ENCODE assay signal across 8 cellular contexts in the genomic region with DNA sequence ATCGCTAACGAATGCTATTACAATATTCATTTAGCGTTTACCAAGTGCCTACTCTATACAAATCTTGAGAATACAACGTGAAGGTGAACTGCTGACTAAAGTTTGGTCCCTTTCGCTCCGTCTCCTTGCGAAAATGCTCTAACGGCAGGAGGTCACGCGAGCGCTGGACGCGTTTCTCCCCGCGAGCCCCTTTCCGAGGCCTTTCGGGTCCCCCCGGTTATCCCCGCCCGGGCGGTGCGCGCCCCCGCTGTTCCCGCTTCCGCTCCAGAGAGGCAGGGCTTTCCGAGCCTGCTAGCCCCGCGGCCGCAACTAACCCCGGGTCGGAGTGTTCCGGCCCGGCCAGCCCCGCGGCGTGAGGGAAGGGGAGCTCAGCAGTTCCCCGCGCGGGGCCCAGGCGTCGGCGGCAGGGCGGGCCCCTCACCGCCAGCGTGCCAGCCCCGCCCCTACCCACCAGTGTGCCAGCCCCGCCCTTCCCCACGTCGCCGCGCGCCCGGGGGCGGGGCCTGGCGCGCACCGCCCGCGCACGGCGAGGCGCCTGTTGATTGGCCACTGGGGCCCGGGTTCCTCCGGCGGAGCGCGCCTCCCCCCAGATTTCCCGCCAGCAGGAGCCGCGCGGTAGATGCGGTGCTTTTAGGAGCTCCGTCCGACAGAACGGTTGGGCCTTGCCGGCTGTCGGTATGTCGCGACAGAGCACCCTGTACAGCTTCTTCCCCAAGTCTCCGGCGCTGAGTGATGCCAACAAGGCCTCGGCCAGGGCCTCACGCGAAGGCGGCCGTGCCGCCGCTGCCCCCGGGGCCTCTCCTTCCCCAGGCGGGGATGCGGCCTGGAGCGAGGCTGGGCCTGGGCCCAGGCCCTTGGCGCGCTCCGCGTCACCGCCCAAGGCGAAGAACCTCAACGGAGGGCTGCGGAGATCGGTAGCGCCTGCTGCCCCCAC. TPM values are rescaled to one million over a fixed set of nuclear protein-coding genes. Genes with fewer than 3 reads are reported as not detected.
DNase-seq lines count a peak whose midpoint lies in the region; ATAC-seq, FAIRE-seq and TF ChIP-seq lines count a peak whose summit lies in the region.

A gene with protein sequence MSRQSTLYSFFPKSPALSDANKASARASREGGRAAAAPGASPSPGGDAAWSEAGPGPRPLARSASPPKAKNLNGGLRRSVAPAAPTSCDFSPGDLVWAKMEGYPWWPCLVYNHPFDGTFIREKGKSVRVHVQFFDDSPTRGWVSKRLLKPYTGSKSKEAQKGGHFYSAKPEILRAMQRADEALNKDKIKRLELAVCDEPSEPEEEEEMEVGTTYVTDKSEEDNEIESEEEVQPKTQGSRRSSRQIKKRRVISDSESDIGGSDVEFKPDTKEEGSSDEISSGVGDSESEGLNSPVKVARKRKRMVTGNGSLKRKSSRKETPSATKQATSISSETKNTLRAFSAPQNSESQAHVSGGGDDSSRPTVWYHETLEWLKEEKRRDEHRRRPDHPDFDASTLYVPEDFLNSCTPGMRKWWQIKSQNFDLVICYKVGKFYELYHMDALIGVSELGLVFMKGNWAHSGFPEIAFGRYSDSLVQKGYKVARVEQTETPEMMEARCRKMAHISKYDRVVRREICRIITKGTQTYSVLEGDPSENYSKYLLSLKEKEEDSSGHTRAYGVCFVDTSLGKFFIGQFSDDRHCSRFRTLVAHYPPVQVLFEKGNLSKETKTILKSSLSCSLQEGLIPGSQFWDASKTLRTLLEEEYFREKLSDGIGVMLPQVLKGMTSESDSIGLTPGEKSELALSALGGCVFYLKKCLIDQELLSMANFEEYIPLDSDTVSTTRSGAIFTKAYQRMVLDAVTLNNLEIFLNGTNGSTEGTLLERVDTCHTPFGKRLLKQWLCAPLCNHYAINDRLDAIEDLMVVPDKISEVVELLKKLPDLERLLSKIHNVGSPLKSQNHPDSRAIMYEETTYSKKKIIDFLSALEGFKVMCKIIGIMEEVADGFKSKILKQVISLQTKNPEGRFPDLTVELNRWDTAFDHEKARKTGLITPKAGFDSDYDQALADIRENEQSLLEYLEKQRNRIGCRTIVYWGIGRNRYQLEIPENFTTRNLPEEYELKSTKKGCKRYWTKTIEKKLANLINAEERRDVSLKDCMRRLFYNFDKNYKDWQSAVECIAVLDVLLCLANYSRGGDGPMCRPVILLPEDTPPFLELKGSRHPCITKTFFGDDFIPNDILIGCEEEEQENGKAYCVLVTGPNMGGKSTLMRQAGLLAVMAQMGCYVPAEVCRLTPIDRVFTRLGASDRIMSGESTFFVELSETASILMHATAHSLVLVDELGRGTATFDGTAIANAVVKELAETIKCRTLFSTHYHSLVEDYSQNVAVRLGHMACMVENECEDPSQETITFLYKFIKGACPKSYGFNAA (N-terminal part only) (plus strand): TSS at position 589 of the 934 bp plus-strand sequence. CDS start 89 bp downstream, at position 678.

- H3K36me3 ChIP-seq in KMS-11 (ENCODE audit: insufficient read depth) (no peaks in the 10 kb centered on the region), esophagus squamous epithelium (no peaks in the 10 kb centered on the region)

- peaks cover 35% of the 10 kb centered on the region for H4K20me1 ChIP-seq in KMS-11 (ENCODE audit: insufficient read depth)

- peak within 1 kb of the TSS; percentile 91 for H3K9ac ChIP-seq in KMS-11

- H3K4me3 ChIP-seq in KMS-11 (IDR thresholded peaks at IDR 0.05; ENCODE audit: insufficient read depth, low read depth, low read length) (peak within 1 kb of the TSS; percentile 90), esophagus squamous epithelium (peak within 1 kb of the TSS; percentile 71 to 93 (median 84))

- WGBS in esophagus squamous epithelium, 2 donors = 0% methylated on average over 16 to 18 of the region's 103 CpGs

- no peaks in the 10 kb centered on the region for H3K9me3 Mint-ChIP-seq in naive B cell
- no peaks in the 10 kb centered on the region for H3K9me3 Mint-ChIP-seq in stimulated activated memory B cell treated with anti-CD40 and anti-IgM and Interleukin-4, amounts not matched to agents 10 μg/mL and 1 μg/mL and 100 μg/mL, for 72 hours

- no peaks in the 10 kb centered on the region for H3K36me3 Mint-ChIP-seq in naive B cell
- peaks cover 19% of the 10 kb centered on the region for H3K36me3 Mint-ChIP-seq in stimulated activated memory B cell treated with anti-CD40 and anti-IgM and Interleukin-4, amounts not matched to agents 10 μg/mL and 1 μg/mL and 100 μg/mL, for 72 hours

- H2AFZ ChIP-seq in KMS-11 (ENCODE audit: low read depth) = peak within 1 kb of the TSS; percentile 99

- TF ChIP-seq CTCF in KMS-11 (conservative IDR thresholded peaks at IDR 0.05; ENCODE audit: low read depth, low read length) (no peak), esophagus squamous epithelium (IDR thresholded peaks at IDR 0.05) (peak in 1 of 6 experiments; percentile 16)

- H3K9me3 ChIP-seq in esophagus squamous epithelium = no peaks in the 10 kb centered on the region

- peak within 1 kb of the TSS; percentile 90 to 97 (median 92) for H3K4me3 Mint-ChIP-seq in naive B cell
- H3K4me3 Mint-ChIP-seq in stimulated activated memory B cell treated with anti-CD40 and anti-IgM and Interleukin-4, amounts not matched to agents 10 μg/mL and 1 μg/mL and 100 μg/mL, for 72 hours = peak within 1 kb of the TSS; percentile 95

- no peak for FAIRE-seq in RCC 7860 (lab: Jason Lieb, UNC)

- ATAC-seq in GM21786 (IDR thresholded peaks at IDR 0.05; ENCODE audit: unreplicated experiment) (peak; percentile 85), naive B cell (ENCODE audit: low read depth in 2 of 2) (peak; percentile 80 to 85)
- ATAC-seq in stimulated activated memory B cell treated with anti-CD40 and anti-IgM and Interleukin-4, amounts not matched to agents 10 μg/mL and 1 μg/mL and 100 μg/mL, for 72 hours = peak; percentile 95

- no peaks in the 10 kb centered on the region for H3K27me3 ChIP-seq in KMS-11 (ENCODE audit: insufficient read depth, low read depth)
- H3K27me3 ChIP-seq in esophagus squamous epithelium = no peaks in the 10 kb centered on the region

- H3K27ac ChIP-seq in KMS-11 (peak within 1 kb of the TSS; percentile 96), esophagus squamous epithelium (peak within 1 kb of the TSS; percentile 88 to 95 (median 94))

- no peaks in the 10 kb centered on the region for H3K27me3 Mint-ChIP-seq in naive B cell
- H3K27me3 Mint-ChIP-seq in stimulated activated memory B cell treated with anti-CD40 and anti-IgM and Interleukin-4, amounts not matched to agents 10 μg/mL and 1 μg/mL and 100 μg/mL, for 72 hours = no peaks in the 10 kb centered on the region

- intact Hi-C loops in esophagus squamous epithelium (cut with DNase I) = loop anchor here (10.0 kb wide), 1 partner anchor 122 kb away; the partner anchor contains the start of gene FBXO11

- peaks cover 39% of the 10 kb centered on the region for H3K79me2 ChIP-seq in KMS-11 (ENCODE audit: insufficient read depth, low read depth)

- H3K4me2 ChIP-seq in KMS-11 = peak within 1 kb of the TSS; percentile 98

- H3K27ac Mint-ChIP-seq in naive B cell = peak within 1 kb of the TSS; percentile 89 to 98 (median 92)
- H3K27ac Mint-ChIP-seq in stimulated activated memory B cell treated with anti-CD40 and anti-IgM and Interleukin-4, amounts not matched to agents 10 μg/mL and 1 μg/mL and 100 μg/mL, for 72 hours = peak within 1 kb of the TSS; percentile 90

- H3K4me1 ChIP-seq in KMS-11 (ENCODE audit: low read depth, poor library complexity, severe bottlenecking) (peaks cover 22% of the 10 kb centered on the region), esophagus squamous epithelium (peaks cover 6 to 37% (median 16%) of the 10 kb centered on the region in 3 donors)

- peaks cover 16 to 31% (median 18%) of the 10 kb centered on the region in 3 donors for H3K4me1 Mint-ChIP-seq in naive B cell
- H3K4me1 Mint-ChIP-seq in stimulated activated memory B cell treated with anti-CD40 and anti-IgM and Interleukin-4, amounts not matched to agents 10 μg/mL and 1 μg/mL and 100 μg/mL, for 72 hours = peaks cover 26% of the 10 kb centered on the region

- peak; percentile 82 for DNase-seq in DMS79 treated with DMSO at 0.1 percent for 48 hours (lab: John Stamatoyannopoulos, UW)
- peak; percentile 71 for DNase-seq in RCC 7860 (ENCODE audit: low spot score)
- DNase-seq in activated T-helper 1 cell treated with Interleukin-2 at 50 U/mL for 16 hours (ENCODE audit: low read depth) = peak; percentile 88
- peak; percentile 44 for DNase-seq in esophagus squamous epithelium (lab: John Stamatoyannopoulos, UW)
- DNase-seq in naive B cell = peak; percentile 93

- peak in 2 of 4 donors; percentile 66 to 89 for TF ChIP-seq POLR2A in esophagus squamous epithelium (IDR thresholded peaks at IDR 0.05)

RNA-seq across cellular contexts. Expression of the gene that starts here (rescaled TPM):
- 10 to 100 TPM; 22.7 to 29.5 (median 25.4) TPM for total RNA-seq in esophagus squamous epithelium
- polyA plus RNA-seq in naive B cell (ENCODE audit: low read depth in 6 of 6) = 10 to 100 TPM; 10.5 to 30.1 (median 15.3) TPM

Comparison
In these comparisons a context has a peak if more than half of its experiments do, and no peak if none do; other contexts are left out.
1. Peak in every context shown above with its lines: DNase-seq, ATAC-seq, H3K4me3 ChIP-seq and H3K27ac ChIP-seq.